Comparison of ENCODE assay signal across 11 cellular contexts in the genomic region with DNA sequence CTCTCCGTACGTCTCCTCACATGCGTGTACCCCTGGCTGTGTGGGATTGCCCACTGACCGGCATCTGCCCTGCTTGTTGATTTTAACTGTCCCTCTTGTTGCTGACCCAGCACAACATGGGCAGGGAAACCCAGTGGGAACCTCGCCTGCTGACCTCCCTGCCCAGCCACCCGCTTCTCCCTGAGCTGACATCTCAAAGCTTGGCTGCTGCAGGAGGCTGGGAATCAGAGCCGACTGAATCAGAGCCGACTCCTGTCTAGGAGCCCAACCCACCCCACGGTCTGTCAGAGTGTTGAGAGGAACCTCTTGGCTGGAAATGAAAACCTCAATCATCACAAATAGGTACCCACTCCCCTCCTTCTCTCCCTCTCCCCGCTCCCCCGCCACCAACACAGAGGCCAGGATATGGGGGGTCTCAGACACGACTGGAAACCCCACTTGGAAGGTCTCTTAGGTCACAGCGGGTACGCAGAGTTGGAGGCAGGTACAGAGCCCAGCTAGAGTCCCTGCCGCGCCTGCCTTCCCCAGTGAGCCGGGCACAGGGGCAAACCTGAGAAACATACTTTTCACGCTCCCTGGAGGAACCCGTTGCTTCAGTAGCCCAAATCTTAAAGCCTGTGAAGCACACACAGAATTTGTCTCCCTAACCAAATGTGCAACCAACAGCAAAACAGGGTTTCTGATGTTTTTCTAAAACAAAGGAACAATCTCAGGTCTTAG. TPM values are rescaled to one million over a fixed set of nuclear protein-coding genes. Genes with fewer than 3 reads are reported as not detected.
DNase-seq lines count a peak whose midpoint lies in the region; ATAC-seq, FAIRE-seq and TF ChIP-seq lines count a peak whose summit lies in the region.
"Had no signal": no experiment of that assay in that cellular context is flagged by ENCODE, and none has a peak within 500 bp of the region (broad histone marks: within the 10 kb centered on the region; RNA-seq: fewer than 3 reads in every experiment).

No MANE protein-coding gene starts in this region.

- H3K23ac ChIP-seq in H1 (ENCODE audit: insufficient read length): no peak overlapping the region

- FAIRE-seq in H1 (lab: Jason Lieb, UNC): no peak

- DNase-seq in Calu3 (no peak), T-cell (peak in 4 of 34 experiments; percentile 9 to 28 (median 21)), H1 (ENCODE audit: low read depth in 1 of 2, low spot score in 2 of 2) (no peak), cerebellum (ENCODE audit: low spot score) (no peak), iPS-NIHi11 (ENCODE audit: low spot score) (no peak), dorsolateral prefrontal cortex (no peak)
- DNase-seq in naive thymus-derived CD4-positive, alpha-beta T cell: peak in 5 of 9 donors; percentile 15 to 39 (median 27)
- DNase-seq: KG1 had no signal

- no peak overlapping the region for H2BK120ac ChIP-seq in H1 (replicated peaks; ENCODE audit: low read depth, low read length)

- H4K91ac ChIP-seq in H1 (replicated peaks; ENCODE audit: insufficient read length, low read length): no peak overlapping the region

- no peaks in the 10 kb centered on the region for H3K4me1 ChIP-seq in H1 (replicated peaks in 1 of 4; ENCODE audit: control insufficient read depth in 3 of 4, insufficient read depth in 4 of 4, low read length in 3 of 4)
- peaks cover 2 to 41% of the 10 kb centered on the region in 2 donors for H3K4me1 ChIP-seq in naive thymus-derived CD4-positive, alpha-beta T cell (ENCODE audit: control insufficient read depth in 2 of 2, insufficient read depth in 2 of 2, low read length in 2 of 2)
- H3K4me1 ChIP-seq: right atrium auricular region, tibial artery had no signal

- no TSS peak for BruUV-seq in Calu3 (replicated peaks; lab: Mats Ljungman, UMichigan)

- no peak overlapping the region for H3K18ac ChIP-seq in H1 (ENCODE audit: extremely low read depth, low read length)

- H3K79me2 ChIP-seq in H1 (ENCODE audit: control insufficient read depth in 1 of 2, insufficient read depth in 2 of 2, low read length in 2 of 2): no peaks in the 10 kb centered on the region

- 85% methylated on average over 17 of the region's 19 CpGs; no CpG with 5 or more reads in 1 of the 2 experiments for WGBS in H1 (ENCODE audit: extremely low coverage in 1 of 2, insufficient coverage in 1 of 2, insufficient read length in 1 of 2, insufficient replicate concordance in 2 of 2, low coverage in 1 of 2, low lambda C conversion rate in 2 of 2, missing lambda C conversion rate in 1 of 2), 2 experiments

- H2BK12ac ChIP-seq in H1 (ENCODE audit: low read depth, low read length): 0 out of 2 replicates have a peak overlapping the region, but pooled peaks have one; percentile 27

- no peak overlapping the region for H2BK5ac ChIP-seq in H1 (ENCODE audit: low read depth, low read length)

- no peak overlapping the region for H3K4me2 ChIP-seq in H1 (ENCODE audit: insufficient read depth in 1 of 2, low read depth in 2 of 2, low read length in 2 of 2)

- no peak overlapping the region for H2AK5ac ChIP-seq in H1 (ENCODE audit: low read depth, low read length)

- no peak overlapping the region for H2AFZ ChIP-seq in H1 (ENCODE audit: low read length)

- TF ChIP-seq RAD21 in H1 (IDR thresholded peaks at IDR 0.05 in 1 of 2, conservative IDR thresholded peaks at IDR 0.05 in 1 of 2; ENCODE audit: low read depth in 2 of 2, low read length in 2 of 2): no peak

- no peak for TF ChIP-seq EP300 in H1 (IDR thresholded peaks at IDR 0.05; ENCODE audit: borderline replicate concordance in 1 of 2, low read depth in 2 of 2, low read length in 2 of 2)

- no peak overlapping the region for H2BK15ac ChIP-seq in H1 (ENCODE audit: low read length)

- H3K9ac ChIP-seq in H1 (replicated peaks in 1 of 4; ENCODE audit: extremely low read depth in 1 of 4, low read depth in 3 of 4, low read length in 3 of 4): no peak overlapping the region

- no peak overlapping the region for H4K5ac ChIP-seq in H1 (ENCODE audit: insufficient read length, low read depth, low read length)

- no peak overlapping the region for H4K8ac ChIP-seq in H1 (ENCODE audit: extremely low read depth, insufficient read depth, low read length)

- H3K27me3 Mint-ChIP-seq in Calu3 (ENCODE audit: unreplicated experiment): peaks cover 81% of the 10 kb centered on the region
- peaks cover 0 to 10% of the 10 kb centered on the region in 2 donors for H3K27me3 Mint-ChIP-seq in T-cell
- peaks cover 0 to 37% (median 0%) of the 10 kb centered on the region in 5 donors for H3K27me3 Mint-ChIP-seq in naive thymus-derived CD4-positive, alpha-beta T cell

- no peaks in the 10 kb centered on the region for H3K36me3 ChIP-seq in H1 (ENCODE audit: control insufficient read depth in 2 of 4, insufficient read depth in 4 of 4, low read length in 3 of 4)
- H3K36me3 ChIP-seq in naive thymus-derived CD4-positive, alpha-beta T cell (ENCODE audit: control insufficient read depth in 2 of 3, insufficient read depth in 3 of 3, low read length in 3 of 3): peaks cover 0 to 7% (median 0%) of the 10 kb centered on the region in 3 experiments
- H3K36me3 ChIP-seq: right atrium auricular region, tibial artery had no signal

- no peak overlapping the region for H3K14ac ChIP-seq in H1 (ENCODE audit: insufficient read length)

- CTCF ChIA-PET in Calu3 (lab: Charles Lee): interaction anchor here (0.9 to 1.5 kb wide), 3 partner anchors 44 to 132 kb away, joined by 3 read pairs; no protein-coding TSS in a partner anchor
- CTCF ChIA-PET in T-cell (lab: Charles Lee): interaction anchor here (0.8 to 1.0 kb wide), 5 partner anchors 39 to 522 kb away, joined by 3 to 4 read pairs (median 3); no protein-coding TSS in a partner anchor
- CTCF ChIA-PET in H1 (lab: Charles Lee; ENCODE audit: partially characterized antibody): interaction anchor here (0.6 to 2.7 kb wide), 24 partner anchors 10 to 689 kb away, joined by 3 to 22 read pairs (median 3); no protein-coding TSS in a partner anchor
- CTCF ChIA-PET in naive thymus-derived CD4-positive, alpha-beta T cell (lab: Charles Lee): interaction anchor here (0.6 to 6.2 kb wide), 18 partner anchors 11 to 229 kb away, joined by 3 to 29 read pairs (median 5); no protein-coding TSS in a partner anchor

- H3K4me3 Mint-ChIP-seq in Calu3 (ENCODE audit: low read depth, unreplicated experiment): peak overlapping the region; percentile 43
- H3K4me3 Mint-ChIP-seq in T-cell: peak overlapping the region; percentile 85 to 94 (median 88)
- H3K4me3 Mint-ChIP-seq in naive thymus-derived CD4-positive, alpha-beta T cell: peak overlapping the region; percentile 77 to 99 (median 96)

- POLR2A ChIA-PET in T-cell (lab: Charles Lee): no interaction called here
- POLR2A ChIA-PET in H1 (lab: Charles Lee; ENCODE audit: partially characterized antibody): no interaction called here
- POLR2A ChIA-PET in naive thymus-derived CD4-positive, alpha-beta T cell (lab: Charles Lee): interaction anchor here (1.0 to 4.9 kb wide), 8 partner anchors 14 to 522 kb away, joined by 3 to 49 read pairs (median 5); a partner anchor contains a TSS

- H4K20me1 ChIP-seq in H1 (replicated peaks in 1 of 2; ENCODE audit: control insufficient read depth in 1 of 2, insufficient read depth in 2 of 2, low read length in 2 of 2): no peaks in the 10 kb centered on the region

- H3K4me3 ChIP-seq in H1 (ENCODE audit: extremely low read depth in 1 of 4, insufficient read depth in 2 of 4, low read depth in 3 of 4, low read length in 4 of 4) (no peak overlapping the region), dorsolateral prefrontal cortex (no peak overlapping the region)
- peak overlapping the region; percentile 80 for H3K4me3 ChIP-seq in naive thymus-derived CD4-positive, alpha-beta T cell (ENCODE audit: low read length)
- H3K4me3 ChIP-seq: right atrium auricular region, tibial artery had no signal

- no peak overlapping the region for H2BK20ac ChIP-seq in H1 (ENCODE audit: low read length)

- TF ChIP-seq CTCF in Calu3 (IDR thresholded peaks at IDR 0.05; ENCODE audit: unreplicated experiment) (no peak), H1 (IDR thresholded peaks at IDR 0.05; ENCODE audit: control extremely low read depth in 1 of 3, insufficient read depth in 1 of 3, low read depth in 1 of 3, low read length in 3 of 3) (no peak), dorsolateral prefrontal cortex (IDR thresholded peaks at IDR 0.05 in 54 of 56, conservative IDR thresholded peaks at IDR 0.05 in 2 of 56; ENCODE audit: low read depth in 1 of 56, partially characterized antibody in 56 of 56) (no peak)

- H3K23me2 ChIP-seq in H1 (ENCODE audit: low read depth, low read length): no peaks in the 10 kb centered on the region

- no peaks in the 10 kb centered on the region for H3K79me1 ChIP-seq in H1 (ENCODE audit: low read depth, low read length)

- H3K27ac ChIP-seq in H1 (ENCODE audit: low read depth, low read length) (no peak overlapping the region), dorsolateral prefrontal cortex (no peak overlapping the region)
- H3K27ac ChIP-seq in naive thymus-derived CD4-positive, alpha-beta T cell (ENCODE audit: low read depth, low read length): peak overlapping the region; percentile 74
- H3K27ac ChIP-seq: right atrium auricular region, tibial artery had no signal

- no peaks in the 10 kb centered on the region for H3K9me3 ChIP-seq in H1 (ENCODE audit: insufficient read depth in 2 of 2, low read depth in 1 of 2, low read length in 1 of 2)
- H3K9me3 ChIP-seq in naive thymus-derived CD4-positive, alpha-beta T cell (ENCODE audit: control insufficient read depth in 2 of 3, low read length in 3 of 3): no peaks in the 10 kb centered on the region
- H3K9me3 ChIP-seq: right atrium auricular region, tibial artery had no signal

- H3K36me3 Mint-ChIP-seq in Calu3 (ENCODE audit: insufficient read depth, unreplicated experiment) (no peaks in the 10 kb centered on the region), T-cell (no peaks in the 10 kb centered on the region)
- H3K36me3 Mint-ChIP-seq in naive thymus-derived CD4-positive, alpha-beta T cell: peaks cover 0 to 16% (median 8%) of the 10 kb centered on the region in 5 donors

- H3K9me3 Mint-ChIP-seq in Calu3 (ENCODE audit: low read depth, unreplicated experiment) (no peaks in the 10 kb centered on the region), T-cell (no peaks in the 10 kb centered on the region)
- H3K9me3 Mint-ChIP-seq in naive thymus-derived CD4-positive, alpha-beta T cell: no peaks in the 10 kb centered on the region

- intact Hi-C loops in Calu3 (cut with micrococcal nuclease; ENCODE audit: unreplicated experiment): loop anchor here (2.0 to 5.0 kb wide), 2 partner anchors 116 to 133 kb away; no protein-coding TSS in a partner anchor
- intact Hi-C loops in naive thymus-derived CD4-positive, alpha-beta T cell (cut with micrococcal nuclease): loop anchor here (1.0 to 5.0 kb wide), 5 partner anchors 30 to 381 kb away; no protein-coding TSS in a partner anchor
- intact Hi-C loops in dorsolateral prefrontal cortex (cut with DNase I): no loop called here

- peak; percentile 35 to 47 (median 42) for ATAC-seq in T-cell (replicated peaks in 1 of 4)
- peak; percentile 36 for ATAC-seq in naive thymus-derived CD4-positive, alpha-beta T cell
- ATAC-seq in HG03565 (IDR thresholded peaks at IDR 0.05; ENCODE audit: unreplicated experiment): no peak

- H3K27ac Mint-ChIP-seq in Calu3 (ENCODE audit: unreplicated experiment): no peak overlapping the region
- H3K27ac Mint-ChIP-seq in T-cell: peak overlapping the region; percentile 90 to 93
- H3K27ac Mint-ChIP-seq in naive thymus-derived CD4-positive, alpha-beta T cell: peak overlapping the region in 8 of 9 donors; percentile 83 to 98 (median 96)

- H3K56ac ChIP-seq in H1 (replicated peaks; ENCODE audit: insufficient read length, low read depth, low read length): no peak overlapping the region

- no peaks in the 10 kb centered on the region for H3K27me3 ChIP-seq in H1 (replicated peaks in 1 of 4; ENCODE audit: control insufficient read depth in 3 of 4, extremely low read depth in 1 of 4, insufficient read depth in 3 of 4, low read length in 3 of 4)
- no peaks in the 10 kb centered on the region for H3K27me3 ChIP-seq in naive thymus-derived CD4-positive, alpha-beta T cell (ENCODE audit: control insufficient read depth in 2 of 2, insufficient read depth in 2 of 2, low read length in 2 of 2)
- H3K27me3 ChIP-seq in dorsolateral prefrontal cortex: peaks cover 0 to 26% (median 6%) of the 10 kb centered on the region in 45 donors
- H3K27me3 ChIP-seq: right atrium auricular region had no signal

- no peak overlapping the region for H3K4ac ChIP-seq in H1 (replicated peaks; ENCODE audit: insufficient read length, low read depth, low read length)

- no peak for TF ChIP-seq POLR2A in H1 (IDR thresholded peaks at IDR 0.05; ENCODE audit: control extremely low read depth in 1 of 2, low read depth in 2 of 2, low read length in 2 of 2)

- H3K4me1 Mint-ChIP-seq in Calu3 (ENCODE audit: low read depth, unreplicated experiment): no peaks in the 10 kb centered on the region
- H3K4me1 Mint-ChIP-seq in T-cell: peaks cover 54 to 78% (median 70%) of the 10 kb centered on the region in 3 donors
- peaks cover 28 to 80% (median 78%) of the 10 kb centered on the region in 7 donors for H3K4me1 Mint-ChIP-seq in naive thymus-derived CD4-positive, alpha-beta T cell

RNA-seq across cellular contexts. Expression of a gene that starts 0.8 kb away (rescaled TPM):
- total RNA-seq in Calu3 (2022) (not detected in 2 replicates), T-cell (10 to 100 TPM in 1 of 5 donors, 1 to 10 TPM in 4; 5.2 to 15.6 (median 7.4) TPM), cerebellum (not detected), dorsolateral prefrontal cortex (under 1 TPM in 9 of 120 experiments, not detected in 111; 0.10 to 0.23 (median 0.15) TPM)
- total RNA-seq in H1 (2021; fragmentation: NEBNext Ultra II Directional; extraction: Animal tissue kit (Norgen Biotek cat#: 25700)): not detected in 2 replicates
- not detected in 2 replicates for polyA plus RNA-seq in H1 (2011; rRNA removed)
- polyA plus RNA-seq in H1 (2011; cell fraction: cytosol; rRNA removed): not detected
- not detected for polyA plus RNA-seq in H1 (2011; cell fraction: nucleus; rRNA removed)
- 0.06 to 0.08 TPM (median 0.08 TPM) in 3 of 4 replicates, not detected in the other for polyA plus RNA-seq in H1 (2012, experiment 1 of 2)
- not detected for polyA plus RNA-seq in H1 (2012, experiment 2 of 2)
- polyA plus RNA-seq in H1 (2013, experiment 1 of 2): not detected
- not detected for polyA plus RNA-seq in H1 (2013, experiment 2 of 2)
- polyA minus RNA-seq in H1 (2011; rRNA and poly(A)+ RNA removed): not detected in 2 replicates
- not detected for polyA minus RNA-seq in H1 (2011; cell fraction: cytosol; rRNA and poly(A)+ RNA removed)
- not detected for polyA minus RNA-seq in H1 (2011; cell fraction: nucleus; rRNA and poly(A)+ RNA removed)
- 10 to 100 TPM in 4 of 5 experiments, under 1 TPM in 1; 0.17 to 26.8 (median 21.6) TPM for total RNA-seq in naive thymus-derived CD4-positive, alpha-beta T cell
- polyA plus RNA-seq in naive thymus-derived CD4-positive, alpha-beta T cell: 10 to 100 TPM; 11.9 to 24.3 TPM
- total RNA-seq: right atrium auricular region had no signal

Comparison
In these comparisons a context has a peak if more than half of its experiments do, and no peak if none do; other contexts are left out.
1. DNase-seq: peak in naive thymus-derived CD4-positive, alpha-beta T cell (5 of 9); none in Calu3 (single experiment), H1 (0 of 2), cerebellum (single experiment), iPS-NIHi11 (single experiment) and dorsolateral prefrontal cortex (0 of 10).
2. H3K4me3 Mint-ChIP-seq: peak in every context shown above with its lines; median percentile 96 in naive thymus-derived CD4-positive, alpha-beta T cell; 88 in T-cell; 43 in Calu3.
3. intact Hi-C loops: an anchor here in Calu3 (2.0 to 5.0 kb wide) and naive thymus-derived CD4-positive, alpha-beta T cell (1.0 to 5.0 kb wide); none called in dorsolateral prefrontal cortex.